Comparison of ENCODE assay signal across 8 cellular contexts in genomic region chr19:40165362-40165937, GRCh38. TPM values are rescaled to one million over a fixed set of nuclear protein-coding genes. Genes with fewer than 3 reads are reported as not detected.
A peak's percentile ranks its signal among the peaks of the same experiment; 100 is the strongest.
DNase-seq lines count a peak whose midpoint lies in the region; ATAC-seq and TF ChIP-seq lines count a peak whose summit lies in the region.

No MANE protein-coding gene starts in this region.

- no peaks in the 10 kb centered on the region for H3K36me3 Mint-ChIP-seq in neural crest cell (ENCODE audit: low read depth)

- H3K9me3 Mint-ChIP-seq in neural crest cell = peaks cover 5% of the 10 kb centered on the region

- ATAC-seq in esophagus mucosa (peak; percentile 42), HG03039 (IDR thresholded peaks at IDR 0.05; ENCODE audit: unreplicated experiment) (no peak)

- H3K27me3 Mint-ChIP-seq in neural crest cell (ENCODE audit: low read depth) = peaks cover 5% of the 10 kb centered on the region

- TF ChIP-seq POLR2A in NB4 (IDR thresholded peaks at IDR 0.05; ENCODE audit: extremely low read depth, insufficient read length) (no peak), tibial nerve (IDR thresholded peaks at IDR 0.05) (no peak)

- WGBS in tibial nerve, 2 donors = 11 to 15% methylated on average over 10 of the region's 10 CpGs

- H3K4me3 Mint-ChIP-seq in neural crest cell = no peak overlapping the region

- TF ChIP-seq EP300 in tibial nerve (IDR thresholded peaks at IDR 0.05) = no peak

- H3K27me3 ChIP-seq in tibial nerve = no peaks in the 10 kb centered on the region

- peak; percentile 16 for DNase-seq in NCI-H146 (lab: John Stamatoyannopoulos, UW)
- DNase-seq in NCI-H146 treated with DMSO at 0.1 percent for 48 hours (lab: John Stamatoyannopoulos, UW; ENCODE audit: unreplicated experiment) = no peak
- peak; percentile 62 for DNase-seq in NB4 (ENCODE audit: low read depth)
- peak; percentile 86 for DNase-seq in activated CD8-positive, alpha-beta memory T cell treated with anti-CD3 and anti-CD28 coated beads for 24 hours
- DNase-seq in neural crest cell (ENCODE audit: low read depth, low spot score) = peak; percentile 50
- peak in 1 of 2 donors; percentile 33 for DNase-seq in tibial nerve (ENCODE audit: low spot score in 2 of 2)

- H3K4me3 ChIP-seq in NB4 (ENCODE audit: low read depth, low read length) = no peak overlapping the region
- H3K4me3 ChIP-seq in tibial nerve = no peak overlapping the region

- no peaks in the 10 kb centered on the region for H3K4me1 ChIP-seq in tibial nerve

- H3K27ac Mint-ChIP-seq in neural crest cell (ENCODE audit: unreplicated experiment) = no peak overlapping the region

- H3K4me1 Mint-ChIP-seq in neural crest cell = no peaks in the 10 kb centered on the region

- TF ChIP-seq CTCF in NB4 (IDR thresholded peaks at IDR 0.05; ENCODE audit: low read depth, low read length) (peak; percentile 71), neural crest cell (conservative IDR thresholded peaks at IDR 0.05) (peak; percentile 57), tibial nerve (IDR thresholded peaks at IDR 0.05) (peak in 4 of 5 experiments; percentile 22 to 35 (median 30))

- H3K27ac ChIP-seq in tibial nerve = no peak overlapping the region

- H3K36me3 ChIP-seq in tibial nerve = no peaks in the 10 kb centered on the region

- H3K9me3 ChIP-seq in tibial nerve = no peaks in the 10 kb centered on the region

RNA-seq across cellular contexts. Expression of gene MAP3K10, which starts 25.8 kb away (rescaled TPM):
- 5.1 TPM for total RNA-seq in esophagus mucosa
- 30.3 and 34.2 TPM in 2 replicates for total RNA-seq in neural crest cell
- 10 to 100 TPM; 12.7 to 24.6 (median 13.9) TPM for total RNA-seq in tibial nerve

RNA-seq across cellular contexts. Expression of gene TTC9B, which starts 52.7 kb away (rescaled TPM):
- total RNA-seq in esophagus mucosa (not detected), neural crest cell (1.7 and 2.5 TPM in 2 replicates), tibial nerve (under 1 TPM in 1 of 4 donors, not detected in 3; 0.84 TPM)
